ENCODE assay signal across 8 cellular contexts in the genomic region with DNA sequence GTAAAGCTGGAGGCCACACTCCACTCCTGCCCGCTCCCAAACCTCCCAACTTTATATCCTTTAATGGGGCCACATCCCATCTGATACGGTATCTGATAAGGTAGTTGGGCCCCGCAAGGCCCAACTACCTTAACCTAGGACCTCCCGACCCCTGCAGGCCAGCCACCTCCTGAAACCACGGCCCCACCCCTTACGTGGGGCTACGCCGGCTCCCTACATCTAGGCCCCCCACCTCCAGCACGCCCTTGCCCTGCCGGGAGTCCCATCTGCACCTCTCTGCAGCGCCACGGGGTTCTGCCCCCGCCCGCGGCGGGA. TPM values are rescaled to one million over a fixed set of nuclear protein-coding genes. Genes with fewer than 3 reads are reported as not detected.
DNase-seq lines count a peak whose midpoint lies in the region; ATAC-seq, FAIRE-seq and TF ChIP-seq lines count a peak whose summit lies in the region.

No MANE protein-coding gene starts in this region.

- H3K27ac ChIP-seq in body of pancreas, result peak overlapping the region; percentile 59 to 88 (median 83)
- H3K27ac ChIP-seq in muscle layer of colon (ENCODE audit: low read depth, low read length), result peak overlapping the region; percentile 72

- peak; percentile 13 for ATAC-seq in GM18511 (IDR thresholded peaks at IDR 0.05; ENCODE audit: unreplicated experiment)
- peak; percentile 14 for ATAC-seq in HG03196 (IDR thresholded peaks at IDR 0.05; ENCODE audit: unreplicated experiment)
- ATAC-seq in body of pancreas, result no peak

- no peak for TF ChIP-seq POLR2A in body of pancreas (IDR thresholded peaks at IDR 0.05)

- H3K4me1 ChIP-seq in body of pancreas, result peaks cover 26% of the 10 kb centered on the region
- peaks cover 21% of the 10 kb centered on the region for H3K4me1 ChIP-seq in muscle layer of colon (ENCODE audit: insufficient read depth, low read length)

- no peak for FAIRE-seq in frontal cortex (lab: Jason Lieb, UNC)

- DNase-seq in body of pancreas, result no peak
- no peak for DNase-seq in frontal cortex (ENCODE audit: low spot score in 2 of 2)
- no peak for DNase-seq in stimulated activated CD4-positive, alpha-beta T cell treated with anti-CD3 and anti-CD28 coated beads, Interleukin-4, amount 100 ng/mL, for 4 hours
- no peak for DNase-seq in activated effector memory CD4-positive, alpha-beta T cell treated with anti-CD3 and anti-CD28 coated beads, Interleukin-2, amount 50 U/mL, for 16 hours
- DNase-seq in MV-4-11 (lab: John Stamatoyannopoulos, UW), result no peak

- intact Hi-C loops in body of pancreas (cut with DNase I), result no loop called here

- peak overlapping the region; percentile 42 for H3K9ac ChIP-seq in muscle layer of colon (ENCODE audit: low read length)

- WGBS in body of pancreas, 2 donors, result 4 to 14% methylated on average over 6 to 16 of the region's 16 CpGs

- H3K4me3 ChIP-seq in body of pancreas (peak overlapping the region; percentile 6 to 26), muscle layer of colon (ENCODE audit: low read depth in 1 of 2, low read length in 2 of 2) (peak overlapping the region; percentile 60 to 70)

- no peak for TF ChIP-seq CTCF in body of pancreas (IDR thresholded peaks at IDR 0.05)

- no peaks in the 10 kb centered on the region for H3K27me3 ChIP-seq in body of pancreas
- no peaks in the 10 kb centered on the region for H3K27me3 ChIP-seq in muscle layer of colon (ENCODE audit: control insufficient read depth in 1 of 2, insufficient read depth in 2 of 2, low read length in 2 of 2)

- H3K9me3 ChIP-seq in body of pancreas (no peaks in the 10 kb centered on the region), muscle layer of colon (ENCODE audit: low read length) (no peaks in the 10 kb centered on the region)

- peaks cover 4 to 15% of the 10 kb centered on the region in 2 donors for H3K36me3 ChIP-seq in body of pancreas (replicated peaks in 1 of 2; ENCODE audit: insufficient read depth in 1 of 2, low read depth in 2 of 2)
- H3K36me3 ChIP-seq in muscle layer of colon (ENCODE audit: insufficient read depth, low read length), result peaks cover 43% of the 10 kb centered on the region

RNA-seq across cellular contexts. Expression of a gene that starts 2.2 kb away (rescaled TPM):
- total RNA-seq in body of pancreas, result 10 to 100 TPM in 1 of 2 donors, 1 to 10 TPM in 1; 6.0 to 11.2 TPM
- total RNA-seq in frontal cortex, result 2.9 TPM

RNA-seq across cellular contexts. Expression of a gene that starts 5.2 kb away (rescaled TPM):
- total RNA-seq in body of pancreas (10 to 100 TPM; 26.2 to 83.4 TPM), frontal cortex (9.4 TPM)

RNA-seq across cellular contexts. Expression of a gene that starts 5.4 kb away (rescaled TPM):
- 10 to 100 TPM; 10.6 to 21.1 TPM for total RNA-seq in body of pancreas
- total RNA-seq in frontal cortex, result 5.7 TPM

RNA-seq across cellular contexts. Expression of a gene that starts 8.3 kb away (rescaled TPM):
- total RNA-seq in body of pancreas (1 to 10 TPM; 6.7 to 7.6 TPM), frontal cortex (9.0 TPM)

RNA-seq across cellular contexts. Expression of a gene that starts 16.8 kb away (rescaled TPM):
- 100 to 1,000 TPM in 1 of 2 donors, 10 to 100 TPM in 1; 35.0 to 117 TPM for total RNA-seq in body of pancreas
- total RNA-seq in frontal cortex, result under 0.01 TPM
